In the genomic region with DNA sequence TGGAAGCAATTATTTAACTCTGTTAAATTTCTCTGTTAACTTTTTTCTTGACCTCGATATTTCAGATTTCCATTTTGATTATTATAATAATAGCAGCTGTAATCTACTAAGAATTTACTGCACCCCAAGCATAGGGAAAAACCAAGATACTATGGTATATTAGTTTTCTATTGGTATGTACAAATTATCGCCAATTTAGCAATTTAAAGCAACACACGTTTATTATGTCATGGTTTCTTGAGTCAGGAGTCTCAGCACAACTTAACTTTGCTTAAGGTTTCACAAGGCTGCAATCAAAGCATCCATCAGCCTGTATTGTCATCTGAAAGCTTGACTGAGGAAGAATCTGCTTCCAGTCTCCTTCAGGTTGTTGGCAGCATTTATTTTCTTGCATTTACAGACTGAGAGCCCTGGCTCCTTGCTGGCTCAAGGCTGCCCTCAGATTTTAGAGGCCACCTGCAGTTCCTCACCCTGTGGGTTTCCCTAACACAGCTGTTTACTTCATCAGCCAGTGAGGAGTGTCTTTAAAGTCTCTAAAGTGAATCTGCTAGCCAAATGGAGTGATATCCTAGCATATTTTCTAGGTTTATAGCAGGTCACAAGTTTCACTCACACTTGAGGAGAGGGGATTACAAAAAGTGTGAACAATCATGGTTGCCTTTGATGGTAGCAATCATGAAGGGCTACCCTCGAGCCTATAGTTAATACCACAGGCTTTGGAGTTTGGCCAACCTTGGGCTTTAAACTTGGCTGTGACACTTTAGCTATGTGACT, we compare ENCODE assay signal across 17 cellular contexts. TPM values are rescaled to one million over a fixed set of nuclear protein-coding genes. Genes with fewer than 3 reads are reported as not detected.
DNase-seq lines count a peak whose midpoint lies in the region; ATAC-seq and TF ChIP-seq lines count a peak whose summit lies in the region.
"Had no signal": no experiment of that assay in that cellular context is flagged by ENCODE, and none has a peak within 500 bp of the region (broad histone marks: within the 10 kb centered on the region; RNA-seq: fewer than 3 reads in every experiment).

No MANE protein-coding gene starts in this region.

- no peak for TF ChIP-seq POLR2A in right lobe of liver (IDR thresholded peaks at IDR 0.05)
- no peak for TF ChIP-seq POLR2A in stomach (IDR thresholded peaks at IDR 0.05)

- ATAC-seq in right lobe of liver = peak in 2 of 4 donors; percentile 1 to 23
- ATAC-seq: activated naive CD4-positive, alpha-beta T cell treated with anti-CD3 and anti-CD28 coated beads, Interleukin-2, amount 50 U/mL, for 72 hours; foreskin keratinocyte had no signal

- DNase-seq in HEK293T (ENCODE audit: extremely low spot score) (peak; percentile 10), RPMI8226 (peak; percentile 76), right lobe of liver (no peak), NCI-H1930 (lab: John Stamatoyannopoulos, UW) (no peak), NOMO-1 (lab: John Stamatoyannopoulos, UW; ENCODE audit: unreplicated experiment in 2 of 2) (no peak), stomach (no peak), kidney tubule cell (ENCODE audit: low spot score) (no peak)
- DNase-seq: activated CD4-positive, alpha-beta T cell treated with anti-CD3 and anti-CD28 coated beads, Interleukin-2, amount 50 U/mL, for 4 hours; activated T-cell treated with anti-CD3 and anti-CD28 coated beads, Interleukin-2, amount 50 U/mL, for 24 hours; foreskin keratinocyte; naive B cell; NCI-H2029; thyroid gland had no signal

- H3K4me3 ChIP-seq in right lobe of liver (no peak overlapping the region), stomach (no peak overlapping the region)
- H3K4me3 ChIP-seq: thyroid gland had no signal

- H3K9me3 ChIP-seq in right lobe of liver (no peaks in the 10 kb centered on the region), stomach (no peaks in the 10 kb centered on the region)
- H3K9me3 ChIP-seq: Caco-2, thyroid gland had no signal

- 71% methylated on average over 4 of the region's 4 CpGs for WGBS in right lobe of liver (ENCODE audit: insufficient coverage, low coverage, low lambda C conversion rate, missing lambda C conversion rate)
- WGBS in stomach, 5 donors = 68 to 80% (median 76%) methylated on average over 4 of the region's 4 CpGs

- 0 out of 2 replicates have a peak, but pooled peaks have one; percentile 9 for TF ChIP-seq CTCF in GM12874 (IDR thresholded peaks at IDR 0.05; ENCODE audit: insufficient read depth, low read depth, low read length)
- TF ChIP-seq CTCF in right lobe of liver (IDR thresholded peaks at IDR 0.05) = no peak
- no peak for TF ChIP-seq CTCF in stomach (IDR thresholded peaks at IDR 0.05)

- H3K36me3 ChIP-seq in right lobe of liver (no peaks in the 10 kb centered on the region), stomach (no peaks in the 10 kb centered on the region)
- H3K36me3 ChIP-seq: thyroid gland had no signal

- TF ChIP-seq EP300 in stomach (IDR thresholded peaks at IDR 0.05) = no peak

- POLR2A ChIA-PET in HEK293T (lab: Yijun Ruan, JAX) = no interaction called here

- H3K27ac ChIP-seq in right lobe of liver (peak overlapping the region; percentile 49 to 83 (median 70)), stomach (peak overlapping the region in 1 of 5 donors; percentile 45)
- H3K27ac ChIP-seq: foreskin keratinocyte, parathyroid adenoma, thyroid gland had no signal

- intact Hi-C loops in right lobe of liver (cut with DNase I) = no loop called here
- intact Hi-C loops in stomach (cut with DNase I; ENCODE audit: low total_unique reads) = no loop called here

- H3K27me3 ChIP-seq in right lobe of liver (no peaks in the 10 kb centered on the region), stomach (no peaks in the 10 kb centered on the region)
- H3K27me3 ChIP-seq: foreskin keratinocyte had no signal

- H3K4me1 ChIP-seq in right lobe of liver (peaks cover 0 to 24% (median 11%) of the 10 kb centered on the region in 4 donors), stomach (peaks cover 4 to 23% (median 20%) of the 10 kb centered on the region in 4 donors)
- H3K4me1 ChIP-seq: parathyroid adenoma had no signal

- CTCF ChIA-PET in HEK293T (lab: Yijun Ruan, JAX) = interaction anchor here (0.6 kb wide), 1 partner anchor 195 kb away, joined by 3 read pairs; no protein-coding TSS in a partner anchor

TF ChIP-seq in HEK293T, 16 proteins besides CTCF, POLR2A, EP300 and RAD21:
- TF ChIP-seq FOXM1 (IDR thresholded peaks at IDR 0.05; ENCODE audit: borderline replicate concordance) = no peak
TF ChIP-seq in HEK293T: peak in this region for 0.

RNA-seq across cellular contexts. Expression of gene VPS54, which starts 4.4 kb away (rescaled TPM):
- total RNA-seq in right lobe of liver = 10 to 100 TPM; 11.6 to 12.5 (median 12.2) TPM
- 10 to 100 TPM in 3 of 5 donors, 1 to 10 TPM in 2; 3.2 to 58.9 (median 13.8) TPM for total RNA-seq in stomach
- polyA plus RNA-seq in stomach = 10 to 100 TPM; 10.1 to 16.8 (median 12.3) TPM

Comparison
In these comparisons a context has a peak if more than half of its experiments do, and no peak if none do; other contexts are left out.
1. DNase-seq: peak in HEK293T (single experiment) and RPMI8226 (single experiment); none in right lobe of liver (0 of 3), NCI-H1930 (0 of 2), NOMO-1 (0 of 2), stomach (single experiment) and kidney tubule cell (single experiment).